Comparison of ENCODE assay signal across 17 cellular contexts in genomic region chr18:23154021-23154420, GRCh38. TPM values are rescaled to one million over a fixed set of nuclear protein-coding genes. Genes with fewer than 3 reads are reported as not detected.
DNase-seq lines count a peak whose midpoint lies in the region; ATAC-seq, FAIRE-seq and TF ChIP-seq lines count a peak whose summit lies in the region.
"Had no signal": no experiment of that assay in that cellular context is flagged by ENCODE, and none has a peak within 500 bp of the region (broad histone marks: within the 10 kb centered on the region; RNA-seq: fewer than 3 reads in every experiment).

No MANE protein-coding gene starts in this region.

- FAIRE-seq in K562 (lab: Jason Lieb, UNC) = no peak
- FAIRE-seq: A549, H1, HTR-8/SVneo had no signal

- H3K27me3 Mint-ChIP-seq in osteocyte (ENCODE audit: unreplicated experiment) = no peaks in the 10 kb centered on the region
- H3K27me3 Mint-ChIP-seq in activated CD4-positive, alpha-beta T cell treated with anti-CD3 and anti-CD28 coated beads for 36 hours = no peaks in the 10 kb centered on the region
- H3K27me3 Mint-ChIP-seq: CD4-positive, alpha-beta memory T cell had no signal

- peak; percentile 45 for DNase-seq in NCI-H526 treated with DMSO at 0.1 percent for 48 hours (lab: John Stamatoyannopoulos, UW)
- no peak for DNase-seq in K562 (ENCODE audit: extremely low read depth in 1 of 4, low spot score in 3 of 4)
- DNase-seq in osteocyte (ENCODE audit: extremely low spot score, unreplicated experiment) = no peak
- DNase-seq in activated CD4-positive, alpha-beta T cell treated with anti-CD3 and anti-CD28 coated beads for 36 hours = no peak
- no peak for DNase-seq in stimulated activated CD4-positive, alpha-beta T cell treated with anti-CD3 and anti-CD28 coated beads, Interleukin-15, amount 100 ng/mL, for 24 hours
- no peak for DNase-seq in esophagus muscularis mucosa (ENCODE audit: extremely low spot score)
- DNase-seq: CD4-positive, alpha-beta memory T cell; DMS153; DMS79; GDM1; H9; IMR-90 had no signal

- BruUV-seq in K562 (replicated peaks; lab: Mats Ljungman, UMichigan) = no TSS peak

- H3K36me3 ChIP-seq in K562 (ENCODE audit: control insufficient read depth, insufficient read depth, low read length) = no peaks in the 10 kb centered on the region
- no peaks in the 10 kb centered on the region for H3K36me3 ChIP-seq in esophagus muscularis mucosa
- H3K36me3 ChIP-seq: BLaER1 had no signal

- H3K36me3 Mint-ChIP-seq in osteocyte (ENCODE audit: unreplicated experiment) = peaks cover 12% of the 10 kb centered on the region
- H3K36me3 Mint-ChIP-seq in activated CD4-positive, alpha-beta T cell treated with anti-CD3 and anti-CD28 coated beads for 36 hours (ENCODE audit: low read depth) = no peaks in the 10 kb centered on the region
- H3K36me3 Mint-ChIP-seq: CD14-positive monocyte; CD4-positive, alpha-beta memory T cell had no signal

- 0 out of 2 replicates have a peak, but pooled peaks cover 7% of the 10 kb centered on the region for H4K20me1 ChIP-seq in K562 (replicated peaks; ENCODE audit: control insufficient read depth, insufficient read depth, low read length)
- H4K20me1 ChIP-seq: BLaER1 had no signal

- no peak overlapping the region for H2AFZ ChIP-seq in K562 (ENCODE audit: low read depth, low read length)

- no peak overlapping the region for H3K4me3 ChIP-seq in K562
- no peak overlapping the region for H3K4me3 ChIP-seq in esophagus muscularis mucosa
- H3K4me3 ChIP-seq: A549, BLaER1 had no signal

- H3K4me3 Mint-ChIP-seq in osteocyte (ENCODE audit: unreplicated experiment) = no peak overlapping the region
- H3K4me3 Mint-ChIP-seq in activated CD4-positive, alpha-beta T cell treated with anti-CD3 and anti-CD28 coated beads for 36 hours = no peak overlapping the region
- H3K4me3 Mint-ChIP-seq: CD14-positive monocyte; CD4-positive, alpha-beta memory T cell; H9 had no signal

- CTCF ChIA-PET in K562 (lab: Yijun Ruan, JAX; ENCODE audit: low intra/inter-chr PET ratio) = no interaction called here
- CTCF ChIA-PET in activated CD4-positive, alpha-beta T cell treated with anti-CD3 and anti-CD28 coated beads for 36 hours (lab: Charles Lee) = no interaction called here

- no peak for TF ChIP-seq RAD21 in K562 (CRISPR knock-in tag; conservative IDR thresholded peaks at IDR 0.05 in 1 of 2, IDR thresholded peaks at IDR 0.05 in 1 of 2)

- no peaks in the 10 kb centered on the region for H3K79me2 ChIP-seq in K562 (ENCODE audit: control insufficient read depth, insufficient read depth, low read length)

- no peaks in the 10 kb centered on the region for H3K4me1 ChIP-seq in K562 (replicated peaks in 1 of 2; ENCODE audit: control insufficient read depth in 2 of 2, insufficient read depth in 2 of 2, low read length in 2 of 2)
- H3K4me1 ChIP-seq in esophagus muscularis mucosa = peaks cover 0 to 12% (median 5%) of the 10 kb centered on the region in 4 donors

- H3K4me1 Mint-ChIP-seq in osteocyte (ENCODE audit: unreplicated experiment) = peaks cover 45% of the 10 kb centered on the region
- no peaks in the 10 kb centered on the region for H3K4me1 Mint-ChIP-seq in activated CD4-positive, alpha-beta T cell treated with anti-CD3 and anti-CD28 coated beads for 36 hours
- H3K4me1 Mint-ChIP-seq: CD14-positive monocyte; CD4-positive, alpha-beta memory T cell had no signal

- H3K9me3 ChIP-seq in K562 (replicated peaks; ENCODE audit: control insufficient read depth, insufficient read depth, low read depth, low read length) = no peaks in the 10 kb centered on the region
- H3K9me3 ChIP-seq in esophagus muscularis mucosa = no peaks in the 10 kb centered on the region
- H3K9me3 ChIP-seq: A549, BLaER1 had no signal

- peaks cover 56 to 71% of the 10 kb centered on the region in 2 experiments for H3K27me3 ChIP-seq in K562 (ENCODE audit: control insufficient read depth in 2 of 2, insufficient read depth in 2 of 2, low read length in 2 of 2)
- no peaks in the 10 kb centered on the region for H3K27me3 ChIP-seq in esophagus muscularis mucosa
- H3K27me3 ChIP-seq: BLaER1 had no signal

- intact Hi-C loops in K562 (cut with micrococcal nuclease) = no loop called here
- intact Hi-C loops in activated CD4-positive, alpha-beta T cell treated with anti-CD3 and anti-CD28 coated beads for 36 hours (cut with DNase I, micrococcal nuclease) = no loop called here
- intact Hi-C loops in esophagus muscularis mucosa (cut with DNase I) = no loop called here

- H3K27ac Mint-ChIP-seq in osteocyte (ENCODE audit: unreplicated experiment) = peak overlapping the region; percentile 92
- H3K27ac Mint-ChIP-seq in activated CD4-positive, alpha-beta T cell treated with anti-CD3 and anti-CD28 coated beads for 36 hours = no peak overlapping the region
- H3K27ac Mint-ChIP-seq: CD14-positive monocyte; CD4-positive, alpha-beta memory T cell; H9 had no signal

- in situ Hi-C loops in K562 (cut with MboI) = no loop called here

- H3K27ac ChIP-seq in K562 (ENCODE audit: extremely low read depth, low read depth, low read length) (no peak overlapping the region), esophagus muscularis mucosa (replicated peaks in 1 of 4) (no peak overlapping the region)
- H3K27ac ChIP-seq: BLaER1 had no signal

- no peak for ATAC-seq in K562
- ATAC-seq in activated CD4-positive, alpha-beta T cell treated with anti-CD3 and anti-CD28 coated beads for 36 hours = no peak

- TF ChIP-seq CTCF in K562 (IDR thresholded peaks at IDR 0.05 in 2 of 3, conservative IDR thresholded peaks at IDR 0.05 in 1 of 3; ENCODE audit: insufficient read depth in 2 of 3, low read depth in 1 of 3, low read length in 3 of 3) (no peak), osteocyte (IDR thresholded peaks at IDR 0.05) (no peak), esophagus muscularis mucosa (IDR thresholded peaks at IDR 0.05) (no peak)

- POLR2A ChIA-PET in K562 (lab: Yijun Ruan, JAX) = no interaction called here
- POLR2A ChIA-PET in activated CD4-positive, alpha-beta T cell treated with anti-CD3 and anti-CD28 coated beads for 36 hours (lab: Charles Lee) = interaction anchor here (0.6 kb wide), 1 partner anchor 298 kb away, joined by 9 read pairs; no protein-coding TSS in a partner anchor

- no peak for TF ChIP-seq POLR2A in K562 (conservative IDR thresholded peaks at IDR 0.05)
- TF ChIP-seq POLR2A in esophagus muscularis mucosa (IDR thresholded peaks at IDR 0.05; ENCODE audit: low read depth) = no peak

- no peaks in the 10 kb centered on the region for H3K9me3 Mint-ChIP-seq in osteocyte (ENCODE audit: unreplicated experiment)
- H3K9me3 Mint-ChIP-seq in activated CD4-positive, alpha-beta T cell treated with anti-CD3 and anti-CD28 coated beads for 36 hours (ENCODE audit: low read depth) = no peaks in the 10 kb centered on the region
- H3K9me3 Mint-ChIP-seq: H9 had no signal

- 4% methylated on average over 6 of the region's 6 CpGs for WGBS in K562 (ENCODE audit: insufficient coverage, low coverage, missing lambda C conversion rate)
- WGBS in esophagus muscularis mucosa = 80% methylated on average over 6 of the region's 6 CpGs

- H3K9ac ChIP-seq in K562 (ENCODE audit: insufficient read depth in 1 of 2, low read depth in 2 of 2, low read length in 2 of 2) = no peak overlapping the region
- H3K9ac ChIP-seq: BLaER1 had no signal

- TF ChIP-seq EP300 in K562 (IDR thresholded peaks at IDR 0.05; ENCODE audit: low read length) (no peak), esophagus muscularis mucosa (IDR thresholded peaks at IDR 0.05) (no peak)

- no peak overlapping the region for H3K4me2 ChIP-seq in K562 (ENCODE audit: insufficient read depth, low read length)
- H3K4me2 ChIP-seq: A549, BLaER1 had no signal

- H3K9me1 ChIP-seq in K562 (ENCODE audit: control insufficient read depth, insufficient read depth, low read length) = no peaks in the 10 kb centered on the region

TF ChIP-seq in K562, 482 proteins besides CTCF, POLR2A, EP300 and RAD21:
- 0 out of 2 replicates have a peak, but pooled peaks have one; percentile 10 for TF ChIP-seq BMI1 (IDR thresholded peaks at IDR 0.05; ENCODE audit: low read length)
- no peak for TF ChIP-seq ETV6 (IDR thresholded peaks at IDR 0.05; ENCODE audit: borderline replicate concordance in 1 of 2, low read depth in 2 of 2, low read length in 1 of 2)
- no peak for TF ChIP-seq ETV6 (CRISPR knock-in tag; IDR thresholded peaks at IDR 0.05; ENCODE audit: borderline replicate concordance)

RNA-seq across cellular contexts. Expression of gene CABLES1, which starts 18.7 kb away (rescaled TPM):
- total RNA-seq in K562 (2011; cell fraction: chromatin; rRNA removed; ENCODE audit: low replicate concordance) = 0.76 TPM in 1 of 2 replicates, not detected in the other
- total RNA-seq in K562 (2011; cell fraction: nucleolus; rRNA removed) = not detected in 2 replicates
- 0.31 TPM in 1 of 2 replicates, not detected in the other for total RNA-seq in K562 (2011; cell fraction: nucleoplasm; rRNA removed)
- total RNA-seq in K562 (2014; rRNA removed) = 0.04 and 0.09 TPM in 2 replicates
- total RNA-seq in K562 (2014; rRNA removed; fragmentation: Illumina TruSeq; extraction: Trizol) = not detected in 2 replicates
- total RNA-seq in K562 (2015; rRNA removed; fragmentation: Illumina TruSeq; extraction: Trizol) = not detected in 2 replicates
- total RNA-seq in K562 (2021) = 0.07 and 0.09 TPM in 2 replicates
- 0.04 TPM in 1 of 2 replicates, not detected in the other for polyA plus RNA-seq in K562 (2011; rRNA removed)
- not detected in 2 replicates for polyA plus RNA-seq in K562 (2011; cell fraction: cytosol; rRNA removed)
- polyA plus RNA-seq in K562 (2011; cell fraction: nucleus; rRNA removed) = 0.07 TPM in 1 of 2 replicates, not detected in the other
- polyA plus RNA-seq in K562 (2012) = 0.08 and 0.10 TPM in 2 replicates
- 0.04 TPM in 1 of 2 replicates, not detected in the other for polyA plus RNA-seq in K562 (2014; fragmentation: Illumina TruSeq; extraction: Trizol)
- under 1 TPM; 0.04 to 0.10 TPM for polyA plus RNA-seq in K562 (2014; fragmentation: Nextera tagmentation; extraction: Ambion mirVana)
- not detected in 2 replicates for polyA plus RNA-seq in K562 (2014; rRNA removed)
- not detected in 2 replicates for polyA minus RNA-seq in K562 (2011; rRNA and poly(A)+ RNA removed)
- polyA minus RNA-seq in K562 (2011; cell fraction: cytosol; rRNA and poly(A)+ RNA removed) = not detected in 2 replicates
- polyA minus RNA-seq in K562 (2011; cell fraction: nucleus; rRNA and poly(A)+ RNA removed) = 0.40 TPM in 1 of 2 replicates, not detected in the other
- total RNA-seq in osteocyte = 50.9 and 51.2 TPM in 2 replicates
- total RNA-seq in activated CD4-positive, alpha-beta T cell treated with anti-CD3 and anti-CD28 coated beads for 36 hours = 1 to 10 TPM; 3.7 to 3.8 TPM
- total RNA-seq in esophagus muscularis mucosa = 1 to 10 TPM; 3.8 to 8.3 (median 6.4) TPM
- polyA plus RNA-seq: CD4-positive, alpha-beta memory T cell had no signal
